ENCODE assay signal across 1 cellular context in genomic region chr3:143199998-143200909, GRCh38.
TF ChIP-seq lines count a peak whose summit lies in the region.

No MANE protein-coding gene starts in this region.

TF ChIP-seq in SK-N-SH, 30 proteins besides CTCF, POLR2A, EP300 and RAD21 (continued from another document):
- TF ChIP-seq MXI1 (IDR thresholded peaks at IDR 0.05; ENCODE audit: low read depth, low read length) (no peak), USF1 (IDR thresholded peaks at IDR 0.05; ENCODE audit: borderline replicate concordance, low read depth) (peak; percentile 31; the same call in 1 of the 2 replicates), TCF12 (IDR thresholded peaks at IDR 0.05) (peak; percentile 62), PBX3 (IDR thresholded peaks at IDR 0.05) (no peak), MAX (IDR thresholded peaks at IDR 0.05; ENCODE audit: low read depth) (peak; percentile 59; the same call in 1 of the 2 replicates), FOXM1 (IDR thresholded peaks at IDR 0.05; ENCODE audit: low read depth) (no peak), ZBTB33 (IDR thresholded peaks at IDR 0.05; ENCODE audit: borderline replicate concordance, low read depth) (no peak), USF2 (IDR thresholded peaks at IDR 0.05; ENCODE audit: borderline replicate concordance, low read depth, low read length) (no peak), POLR2AphosphoS5 (IDR thresholded peaks at IDR 0.05; ENCODE audit: low read depth, low read length) (0 out of 2 replicates have a peak, but pooled peaks have one; percentile 29), ELF1 (IDR thresholded peaks at IDR 0.05) (no peak), GABPA (IDR thresholded peaks at IDR 0.05; ENCODE audit: low read depth) (no peak), RCOR1 (IDR thresholded peaks at IDR 0.05; ENCODE audit: low read length) (no peak), IRF3 (IDR thresholded peaks at IDR 0.05; ENCODE audit: low read depth, low read length) (no peak), TEAD4 (IDR thresholded peaks at IDR 0.05; ENCODE audit: borderline replicate concordance, insufficient read depth) (0 out of 2 replicates have a peak, but pooled peaks have one; percentile 54)
